In genomic region chr11:109697140-109697843, GRCh38 we compare ENCODE assay signal across 9 cellular contexts.
DNase-seq lines count a peak whose midpoint lies in the region; ATAC-seq and TF ChIP-seq lines count a peak whose summit lies in the region.
"Had no signal": no experiment of that assay in that cellular context is flagged by ENCODE, and none has a peak within 500 bp of the region (broad histone marks: within the 10 kb centered on the region; RNA-seq: fewer than 3 reads in every experiment).

No MANE protein-coding gene starts in this region.

- TF ChIP-seq POLR2A in IMR-90 (IDR thresholded peaks at IDR 0.05; ENCODE audit: low read depth, low read length) (no peak), esophagus squamous epithelium (IDR thresholded peaks at IDR 0.05) (no peak), prostate gland (IDR thresholded peaks at IDR 0.05) (no peak)

- TF ChIP-seq RAD21 in IMR-90 (IDR thresholded peaks at IDR 0.05; ENCODE audit: low read length) = peak; percentile 74

- no peak overlapping the region for H3K56ac ChIP-seq in IMR-90 (ENCODE audit: extremely low read depth, insufficient read depth, low read length)

- no peaks in the 10 kb centered on the region for H3K4me1 ChIP-seq in IMR-90 (ENCODE audit: control insufficient read depth, insufficient read depth, low read length)
- no peaks in the 10 kb centered on the region for H3K4me1 ChIP-seq in Panc1 (ENCODE audit: control insufficient read depth, insufficient read depth, low read length)
- H3K4me1 ChIP-seq in esophagus squamous epithelium = no peaks in the 10 kb centered on the region
- H3K4me1 ChIP-seq in trophoblast cell (ENCODE audit: control insufficient read depth in 1 of 2, insufficient read depth in 2 of 2, low read length in 2 of 2) = peaks cover 0 to 3% of the 10 kb centered on the region in 2 experiments
- H3K4me1 ChIP-seq in prostate gland (replicated peaks) = no peaks in the 10 kb centered on the region

- H4K12ac ChIP-seq in trophoblast cell (ENCODE audit: low read depth, low read length) = no peak overlapping the region

- dilution Hi-C loops in IMR-90 (cut with HindIII; ENCODE audit: low sequenced_read_pairs, unreplicated experiment) = no loop called here

- no peak overlapping the region for H2AK5ac ChIP-seq in IMR-90 (ENCODE audit: low read depth, low read length)
- no peak overlapping the region for H2AK5ac ChIP-seq in trophoblast cell (ENCODE audit: low read length)

- H4K91ac ChIP-seq in IMR-90 (ENCODE audit: insufficient read depth, low read depth, low read length) (no peak overlapping the region), trophoblast cell (ENCODE audit: low read depth, low read length) (no peak overlapping the region)

- no peak overlapping the region for H2AK9ac ChIP-seq in IMR-90 (replicated peaks; ENCODE audit: low read depth, low read length, poor library complexity)

- H2BK12ac ChIP-seq in trophoblast cell (ENCODE audit: low read length) = no peak overlapping the region

- TF ChIP-seq CTCF in GM12864 (IDR thresholded peaks at IDR 0.05; ENCODE audit: low read depth, low read length, missing control alignments) (peak; percentile 81), IMR-90 (conservative IDR thresholded peaks at IDR 0.05; ENCODE audit: low read depth, low read length) (peak; percentile 72), Panc1 (IDR thresholded peaks at IDR 0.05) (peak; percentile 74), esophagus squamous epithelium (IDR thresholded peaks at IDR 0.05) (peak in 5 of 6 experiments; percentile 32 to 81 (median 39)), prostate gland (IDR thresholded peaks at IDR 0.05) (peak in 1 of 4 experiments; percentile 20)

- H4K20me1 ChIP-seq in IMR-90 (ENCODE audit: insufficient read depth, low read length) = no peaks in the 10 kb centered on the region

- H3K27me3 ChIP-seq in IMR-90 (ENCODE audit: control insufficient read depth, insufficient read depth, low read length) (no peaks in the 10 kb centered on the region; the same call in 1 of the 2 replicates), Panc1 (ENCODE audit: control insufficient read depth, insufficient read depth, low read length) (no peaks in the 10 kb centered on the region), esophagus squamous epithelium (no peaks in the 10 kb centered on the region), trophoblast cell (ENCODE audit: insufficient read depth, low read length) (no peaks in the 10 kb centered on the region), prostate gland (replicated peaks; ENCODE audit: insufficient read depth) (no peaks in the 10 kb centered on the region)

- no peak overlapping the region for H4K5ac ChIP-seq in IMR-90 (ENCODE audit: low read depth, low read length)

- H3K27ac ChIP-seq in IMR-90 (ENCODE audit: insufficient read depth, low read length) = no peak overlapping the region
- H3K27ac ChIP-seq in Panc1 (ENCODE audit: low read length) = no peak overlapping the region
- peak overlapping the region in 2 of 4 donors; percentile 12 to 42 for H3K27ac ChIP-seq in esophagus squamous epithelium
- H3K27ac ChIP-seq in trophoblast cell (ENCODE audit: low read depth, low read length) = no peak overlapping the region
- no peak overlapping the region for H3K27ac ChIP-seq in prostate gland

- H3K4me2 ChIP-seq in IMR-90 (ENCODE audit: low read depth, low read length) = no peak overlapping the region
- no peak overlapping the region for H3K4me2 ChIP-seq in trophoblast cell (ENCODE audit: low read length)

- no peak overlapping the region for H2BK15ac ChIP-seq in IMR-90 (ENCODE audit: low read depth, low read length)

- POLR2A ChIA-PET in IMR-90 (lab: Charles Lee; ENCODE audit: unreplicated experiment) (no interaction called here), Panc1 (lab: Charles Lee) (no interaction called here)

- in situ Hi-C loops in IMR-90 (cut with MboI; ENCODE audit: low sequenced_read_pairs) (loop anchor here (10.0 kb wide), 1 partner anchor 992 kb away; no protein-coding TSS in a partner anchor), Panc1 (cut with HindIII; ENCODE audit: low pct_unique_long_range_greater_than_20kb, low sequenced_read_pairs) (no loop called here)

- H3K18ac ChIP-seq in IMR-90 (ENCODE audit: low read depth, low read length) = no peak overlapping the region
- no peak overlapping the region for H3K18ac ChIP-seq in trophoblast cell (ENCODE audit: low read length)

- H2BK20ac ChIP-seq in IMR-90 (ENCODE audit: low read depth, low read length) = no peak overlapping the region

- BruUV-seq in IMR-90 (replicated peaks; lab: Mats Ljungman, UMichigan) = no TSS peak
- BruUV-seq in Panc1 (replicated peaks; lab: Mats Ljungman, UMichigan) = no TSS peak

- ATAC-seq in GM21619 (IDR thresholded peaks at IDR 0.05; ENCODE audit: unreplicated experiment) (peak; percentile 89), IMR-90 (ENCODE audit: low read depth) (peak; percentile 98), Panc1 (peak; percentile 60; the same call in 1 of the 2 replicates)

- H2AFZ ChIP-seq in IMR-90 (replicated peaks; ENCODE audit: low read length, poor library complexity) = no peak overlapping the region
- no peak overlapping the region for H2AFZ ChIP-seq in trophoblast cell (ENCODE audit: insufficient read depth, low read length, poor library complexity)

- no peaks in the 10 kb centered on the region for H3K79me1 ChIP-seq in IMR-90 (ENCODE audit: low read depth in 1 of 2, low read length in 2 of 2)
- no peaks in the 10 kb centered on the region for H3K79me1 ChIP-seq in trophoblast cell (ENCODE audit: low read length)

- H3K9me3 ChIP-seq in IMR-90 (ENCODE audit: control insufficient read depth, insufficient read depth, low read length) (peaks cover 14% of the 10 kb centered on the region), Panc1 (ENCODE audit: control insufficient read depth, insufficient read depth, low read depth, low read length) (no peaks in the 10 kb centered on the region), esophagus squamous epithelium (peaks cover 0 to 42% (median 22%) of the 10 kb centered on the region in 3 donors), trophoblast cell (ENCODE audit: insufficient read depth, low read depth, low read length) (peaks cover 9% of the 10 kb centered on the region), prostate gland (no peaks in the 10 kb centered on the region)

- intact Hi-C loops in IMR-90 (cut with micrococcal nuclease) (loop anchor here (1.0 to 10.0 kb wide), 3 partner anchors 270 to 999 kb away; no protein-coding TSS in a partner anchor), Panc1 (cut with micrococcal nuclease; ENCODE audit: unreplicated experiment) (no loop called here), esophagus squamous epithelium (cut with DNase I) (no loop called here), prostate gland (cut with DNase I) (no loop called here)

- H3K23ac ChIP-seq in IMR-90 (ENCODE audit: low read depth, low read length) = no peak overlapping the region
- no peak overlapping the region for H3K23ac ChIP-seq in trophoblast cell (ENCODE audit: low read length)

- H2BK5ac ChIP-seq in IMR-90 (ENCODE audit: low read depth, low read length, poor library complexity, severe bottlenecking) (no peak overlapping the region), trophoblast cell (ENCODE audit: low read depth, low read length, poor library complexity) (no peak overlapping the region)

- WGBS in IMR-90 (ENCODE audit: extremely low coverage in 2 of 2, insufficient read length in 1 of 2), 2 experiments = 50% methylated on average over 1 of the region's 4 CpGs; no CpG with 5 or more reads in 1 of the 2 experiments
- 48 to 56% methylated on average over 3 of the region's 4 CpGs for WGBS in esophagus squamous epithelium, 2 donors
- no CpG with 5 or more reads among the region's 4 CpGs for WGBS in trophoblast cell (ENCODE audit: extremely low coverage, insufficient coverage, insufficient read length)
- WGBS in prostate gland = 59% methylated on average over 4 of the region's 4 CpGs

- H3K9ac ChIP-seq in IMR-90 (ENCODE audit: low read depth, low read length) = no peak overlapping the region
- H3K9ac ChIP-seq in trophoblast cell (ENCODE audit: low read length) = no peak overlapping the region

- DNase-seq in GM12864 (ENCODE audit: low read depth) = peak; percentile 4
- DNase-seq in IMR-90 = peak; percentile 50
- DNase-seq in Panc1 (ENCODE audit: low read depth, low spot score) = peak; percentile 20
- DNase-seq in esophagus squamous epithelium (lab: John Stamatoyannopoulos, UW) = no peak
- peak; percentile 9 to 77 for DNase-seq in trophoblast cell
- no peak for DNase-seq in prostate gland (ENCODE audit: low spot score)
- DNase-seq in NCI-H187 treated with DMSO at 0.1 percent for 48 hours (lab: John Stamatoyannopoulos, UW) = no peak
- DNase-seq: activated naive CD8-positive, alpha-beta T cell treated with anti-CD3 and anti-CD28 coated beads, Interleukin-2, amount 10 ng/mL, durations not matched to agents 7 days and 5 days had no signal

- no peak overlapping the region for H3K4ac ChIP-seq in IMR-90 (ENCODE audit: low read depth, low read length)
- H3K4ac ChIP-seq in trophoblast cell (ENCODE audit: low read depth, low read length) = no peak overlapping the region

- CTCF ChIA-PET in IMR-90 (lab: Yijun Ruan, JAX) = interaction anchor here (0.6 to 3.5 kb wide), 3 partner anchors 9 to 1000 kb away, joined by 3 to 15 read pairs (median 6); no protein-coding TSS in a partner anchor
- CTCF ChIA-PET in Panc1 (lab: Charles Lee) = interaction anchor here (0.6 kb wide), 1 partner anchor 587 kb away, joined by 4 read pairs; no protein-coding TSS in a partner anchor

- H3K79me2 ChIP-seq in trophoblast cell (ENCODE audit: control insufficient read depth, insufficient read depth, low read length, poor library complexity) = no peaks in the 10 kb centered on the region

- no peak overlapping the region for H3K4me3 ChIP-seq in GM12864 (ENCODE audit: low read depth, low read length)
- no peak overlapping the region for H3K4me3 ChIP-seq in IMR-90 (ENCODE audit: insufficient read depth, low read depth, low read length)
- no peak overlapping the region for H3K4me3 ChIP-seq in Panc1 (ENCODE audit: low read depth in 2 of 2, low read length in 2 of 2)
- H3K4me3 ChIP-seq in esophagus squamous epithelium = no peak overlapping the region
- H3K4me3 ChIP-seq in trophoblast cell (ENCODE audit: low read depth, low read length) = no peak overlapping the region
- H3K4me3 ChIP-seq in prostate gland = no peak overlapping the region

- no peak overlapping the region for H4K8ac ChIP-seq in IMR-90 (ENCODE audit: low read depth in 2 of 2, low read length in 2 of 2)
- H4K8ac ChIP-seq in trophoblast cell (ENCODE audit: low read depth, low read length) = no peak overlapping the region

- no peak overlapping the region for H3K14ac ChIP-seq in IMR-90 (replicated peaks; ENCODE audit: low read depth, low read length)
- no peak overlapping the region for H3K14ac ChIP-seq in trophoblast cell (ENCODE audit: low read length)

- H3K36me3 ChIP-seq in IMR-90 (ENCODE audit: control insufficient read depth, insufficient read depth, low read length) (no peaks in the 10 kb centered on the region), Panc1 (ENCODE audit: control insufficient read depth, insufficient read depth, low read length) (no peaks in the 10 kb centered on the region), esophagus squamous epithelium (no peaks in the 10 kb centered on the region), trophoblast cell (ENCODE audit: control insufficient read depth in 1 of 2, insufficient read depth in 2 of 2, low read length in 2 of 2) (no peaks in the 10 kb centered on the region), prostate gland (no peaks in the 10 kb centered on the region)

- no peaks in the 10 kb centered on the region for H3K9me1 ChIP-seq in IMR-90 (ENCODE audit: insufficient read depth, low read length)

- H2BK120ac ChIP-seq in IMR-90 (ENCODE audit: low read depth, low read length) (no peak overlapping the region), trophoblast cell (ENCODE audit: insufficient read depth, low read length, poor library complexity) (no peak overlapping the region)

Comparison
In these comparisons a context has a peak if more than half of its experiments do, and no peak if none do; other contexts are left out.
1. DNase-seq: peak in GM12864 (single experiment), IMR-90 (single experiment), Panc1 (single experiment) and trophoblast cell (2 of 2); none in esophagus squamous epithelium (single experiment), prostate gland (single experiment) and NCI-H187 treated with DMSO at 0.1 percent for 48 hours (single experiment).
2. Peak in every context shown above with its lines, with median percentiles within 50 percentile points of each other: ATAC-seq.